7 cellular contexts compared by ENCODE assay signal in genomic region chr12:55927588-55928502, GRCh38.
DNase-seq lines count a peak whose midpoint lies in the region; ATAC-seq and TF ChIP-seq lines count a peak whose summit lies in the region.

Gene PYM1, minus strand, starts transcription at chr12:55927894. Its CDS starts 133 bp downstream, at chr12:55927761.

- H3K4me1 Mint-ChIP-seq in T-helper 2 cell treated with Interferon-gamma antibody and Interleukin-4, amounts not matched to agents 5 μg/mL and 100 μg/mL, for 36 hours (ENCODE audit: low read depth) = peaks cover 40% of the 10 kb centered on the region

- H3K27me3 Mint-ChIP-seq in T-helper 2 cell treated with Interferon-gamma antibody and Interleukin-4, amounts not matched to agents 5 μg/mL and 100 μg/mL, for 36 hours (ENCODE audit: low read depth) = peaks cover 2% of the 10 kb centered on the region

- H3K36me3 ChIP-seq in brain microvascular endothelial cell (replicated peaks) = no peaks in the 10 kb centered on the region

- TF ChIP-seq CTCF in brain microvascular endothelial cell (IDR thresholded peaks at IDR 0.05; ENCODE audit: low read depth, low read length, missing control alignments) (no peak), retinal pigment epithelial cell (conservative IDR thresholded peaks at IDR 0.05; ENCODE audit: low read depth, low read length) (no peak)

- H3K27ac Mint-ChIP-seq in T-helper 2 cell treated with Interferon-gamma antibody and Interleukin-4, amounts not matched to agents 5 μg/mL and 100 μg/mL, for 36 hours = peak within 1 kb of the TSS; percentile 97

- peak within 1 kb of the TSS; percentile 76 for H3K27ac ChIP-seq in brain microvascular endothelial cell

- in situ Hi-C loops in brain microvascular endothelial cell (cut with HindIII; ENCODE audit: low pct_ligation_motif_present, low sequenced_read_pairs) = no loop called here

- ATAC-seq in HG02623 (IDR thresholded peaks at IDR 0.05; ENCODE audit: unreplicated experiment) = peak; percentile 37

- no peaks in the 10 kb centered on the region for H3K27me3 ChIP-seq in brain microvascular endothelial cell (replicated peaks)

- H3K4me3 ChIP-seq in brain microvascular endothelial cell (ENCODE audit: low read depth, low read length) (peak within 1 kb of the TSS; percentile 94), retinal pigment epithelial cell (ENCODE audit: low read length) (peak within 1 kb of the TSS; percentile 99)

- H3K9me3 Mint-ChIP-seq in T-helper 2 cell treated with Interferon-gamma antibody and Interleukin-4, amounts not matched to agents 5 μg/mL and 100 μg/mL, for 36 hours = no peaks in the 10 kb centered on the region

- H3K4me3 Mint-ChIP-seq in T-helper 2 cell treated with Interferon-gamma antibody and Interleukin-4, amounts not matched to agents 5 μg/mL and 100 μg/mL, for 36 hours = peak within 1 kb of the TSS; percentile 99

- peak; percentile 73 for DNase-seq in NCI-H146 treated with DMSO at 0.1 percent for 48 hours (lab: John Stamatoyannopoulos, UW; ENCODE audit: unreplicated experiment)
- peak; percentile 74 for DNase-seq in T-helper 2 cell treated with Interferon-gamma antibody and Interleukin-4, amounts not matched to agents 5 μg/mL and 100 μg/mL, for 36 hours (ENCODE audit: low spot score)
- peak; percentile 58 for DNase-seq in brain microvascular endothelial cell
- DNase-seq in iPS DF 4.7 (ENCODE audit: extremely low read depth, low spot score) = peak; percentile 86
- no peak for DNase-seq in retinal pigment epithelial cell (ENCODE audit: low read depth)

- TF ChIP-seq POLR2A in GM15510 (IDR thresholded peaks at IDR 0.05; ENCODE audit: borderline replicate concordance, extremely low read depth, insufficient read length) = peak; percentile 88

- peaks cover 47% of the 10 kb centered on the region for H3K36me3 Mint-ChIP-seq in T-helper 2 cell treated with Interferon-gamma antibody and Interleukin-4, amounts not matched to agents 5 μg/mL and 100 μg/mL, for 36 hours (ENCODE audit: low read depth)
